ENCODE assay signal across 31 cellular contexts in the genomic region with DNA sequence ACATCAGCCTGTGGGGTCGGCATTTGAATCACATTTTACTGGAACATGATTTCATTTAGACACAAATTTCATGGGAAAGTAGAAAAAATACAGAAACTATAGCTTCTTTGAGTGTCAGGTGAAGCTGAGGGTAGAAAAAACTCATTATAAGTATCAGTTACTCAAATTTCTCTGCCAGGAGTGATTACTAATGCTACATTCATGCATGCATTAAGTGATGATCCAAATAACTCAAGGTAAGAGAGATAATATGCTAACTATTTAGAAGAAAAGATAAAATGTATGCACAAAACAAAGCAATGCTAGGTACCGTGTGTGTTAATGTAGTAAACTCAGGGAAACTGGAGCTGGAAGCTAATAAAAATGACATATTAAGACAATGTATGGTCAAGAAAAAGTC.
"Had no signal": no experiment of that assay in that cellular context is flagged by ENCODE, and none has a peak within 500 bp of the region (broad histone marks: within the 10 kb centered on the region; RNA-seq: fewer than 3 reads in every experiment).

No MANE protein-coding gene starts in this region.

- H3K9me3 Mint-ChIP-seq: activated CD4-positive, alpha-beta T cell treated with anti-CD3 and anti-CD28 coated beads, Interleukin-2, amount 10 ng/mL, durations not matched to agents 24 days and 14 days; activated CD8-positive, alpha-beta T cell treated with anti-CD3 and anti-CD28 coated beads for 36 hours; activated naive CD4-positive, alpha-beta T cell treated with anti-CD3 and anti-CD28 coated beads for 36 hours; activated naive CD4-positive, alpha-beta T cell treated with anti-CD3 and anti-CD28 coated beads, Interleukin-2, amount 50 U/mL, for 72 hours; activated T-cell treated with anti-CD3 and anti-CD28 coated beads, Interleukin-2, amount 50 U/mL, for 4 hours; activated T-helper 1 cell treated with anti-CD3 and anti-CD28 coated beads, Interleukin-12 subunit alpha, Interleukin-12 subunit beta, Interleukin-2, Interleukin-4 antibody, amounts not matched to agents 30 ng/mL and 10 ng/mL and 1 ng/mL, durations not matched to agents 14 hours and 24 hours and 36 hours; T-helper 1 cell treated with Interleukin-12 subunit alpha and Interleukin-12 subunit beta and Interleukin-4 antibody, amounts not matched to agents 30 μg/mL and 1 μg/mL, for 36 hours; T-helper 2 cell treated with Interferon-gamma antibody and Interleukin-4, amounts not matched to agents 5 μg/mL and 100 μg/mL, for 36 hours had no signal

- H3K4me1 Mint-ChIP-seq: activated CD4-positive, alpha-beta T cell treated with anti-CD3 and anti-CD28 coated beads, Interleukin-2, amount 10 ng/mL, durations not matched to agents 24 days and 14 days; central memory CD8-positive, alpha-beta T cell had no signal

- FAIRE-seq: TTC549 had no signal

- H3K27ac ChIP-seq: adrenal gland, brain microvascular endothelial cell, cardiac muscle cell, SJSA1 had no signal

- H3K36me3 ChIP-seq: adrenal gland, brain microvascular endothelial cell, cardiac muscle cell, SJSA1 had no signal

- H3K36me3 Mint-ChIP-seq: activated naive CD4-positive, alpha-beta T cell treated with anti-CD3 and anti-CD28 coated beads, Interleukin-2, amount 50 U/mL, for 72 hours had no signal

- H3K27ac Mint-ChIP-seq: activated CD4-positive, alpha-beta T cell treated with anti-CD3 and anti-CD28 coated beads, Interleukin-2, amount 10 ng/mL, durations not matched to agents 24 days and 14 days; activated CD8-positive, alpha-beta T cell treated with anti-CD3 and anti-CD28 coated beads for 36 hours; activated naive CD4-positive, alpha-beta T cell treated with anti-CD3 and anti-CD28 coated beads for 36 hours; activated naive CD4-positive, alpha-beta T cell treated with anti-CD3 and anti-CD28 coated beads, Interleukin-2, amount 50 U/mL, for 72 hours; activated T-helper 1 cell treated with anti-CD3 and anti-CD28 coated beads, Interleukin-12 subunit alpha, Interleukin-12 subunit beta, Interleukin-2, Interleukin-4 antibody, amounts not matched to agents 30 ng/mL and 10 ng/mL and 1 ng/mL, durations not matched to agents 14 hours and 24 hours and 36 hours; T-helper 1 cell treated with Interleukin-12 subunit alpha and Interleukin-12 subunit beta and Interleukin-4 antibody, amounts not matched to agents 30 μg/mL and 1 μg/mL, for 36 hours; T-helper 2 cell treated with Interferon-gamma antibody and Interleukin-4, amounts not matched to agents 5 μg/mL and 100 μg/mL, for 36 hours had no signal

- ATAC-seq: activated CD8-positive, alpha-beta T cell treated with anti-CD3 and anti-CD28 coated beads for 36 hours; activated naive CD4-positive, alpha-beta T cell treated with anti-CD3 and anti-CD28 coated beads, Interleukin-2, amount 50 U/mL, for 72 hours; activated T-cell treated with anti-CD3 and anti-CD28 coated beads, Interleukin-2, amount 50 U/mL, for 4 hours; Panc1 had no signal

- H3K4me3 Mint-ChIP-seq: activated CD4-positive, alpha-beta T cell treated with anti-CD3 and anti-CD28 coated beads, Interleukin-2, amount 10 ng/mL, durations not matched to agents 24 days and 14 days; activated CD8-positive, alpha-beta T cell treated with anti-CD3 and anti-CD28 coated beads for 36 hours; activated naive CD4-positive, alpha-beta T cell treated with anti-CD3 and anti-CD28 coated beads for 36 hours; activated T-cell treated with anti-CD3 and anti-CD28 coated beads, Interleukin-2, amount 50 U/mL, for 4 hours; activated T-helper 1 cell treated with anti-CD3 and anti-CD28 coated beads, Interleukin-12 subunit alpha, Interleukin-12 subunit beta, Interleukin-2, Interleukin-4 antibody, amounts not matched to agents 30 ng/mL and 10 ng/mL and 1 ng/mL, durations not matched to agents 14 hours and 24 hours and 36 hours; central memory CD8-positive, alpha-beta T cell; T-helper 1 cell treated with Interleukin-12 subunit alpha and Interleukin-12 subunit beta and Interleukin-4 antibody, amounts not matched to agents 30 μg/mL and 1 μg/mL, for 36 hours; T-helper 2 cell treated with Interferon-gamma antibody and Interleukin-4, amounts not matched to agents 5 μg/mL and 100 μg/mL, for 36 hours had no signal

- H3K27me3 Mint-ChIP-seq: activated CD4-positive, alpha-beta T cell treated with anti-CD3 and anti-CD28 coated beads, Interleukin-2, amount 10 ng/mL, durations not matched to agents 24 days and 14 days; activated CD8-positive, alpha-beta T cell treated with anti-CD3 and anti-CD28 coated beads for 36 hours; central memory CD8-positive, alpha-beta T cell had no signal

- H3K27me3 ChIP-seq: adrenal gland, brain microvascular endothelial cell, SJSA1 had no signal

- H3K4me3 ChIP-seq: adrenal gland, cardiac muscle cell, SJSA1 had no signal

- DNase-seq: activated CD4-positive, alpha-beta T cell treated with anti-CD3 and anti-CD28 coated beads, Interleukin-2, amount 10 ng/mL, durations not matched to agents 24 days and 14 days; activated CD4-positive, alpha-beta T cell treated with anti-CD3 and anti-CD28 coated beads, Interleukin-2, amount 50 U/mL, for 4 hours; activated CD8-positive, alpha-beta memory T cell treated with anti-CD3 and anti-CD28 coated beads, Interleukin-2, amount 50 U/mL, for 4 hours; activated CD8-positive, alpha-beta T cell treated with anti-CD3 and anti-CD28 coated beads for 36 hours; activated gamma-delta T cell treated with Interleukin-2 at 50 U/mL for 16 hours; activated naive CD4-positive, alpha-beta T cell treated with anti-CD3 and anti-CD28 coated beads for 36 hours; activated T-cell treated with anti-CD3 and anti-CD28 coated beads for 4 hours; activated T-cell treated with anti-CD3 and anti-CD28 coated beads, Interleukin-2, amount 50 U/mL, for 4 hours; adrenal gland; brain microvascular endothelial cell; Karpas-422; KBM-7; MM.1S; MV-4-11; NCI-H1092 treated with DMSO at 0.1 percent for 48 hours; NCI-H146; NCI-H2029 treated with DMSO at 0.1 percent for 48 hours; NCI-H2107; NCI-H345; NCI-H524 treated with DMSO at 0.1 percent for 48 hours; SHP77 treated with DMSO at 0.1 percent for 48 hours; SK-N-SH had no signal
